ENCODE assay signal across 9 cellular contexts in the genomic region with DNA sequence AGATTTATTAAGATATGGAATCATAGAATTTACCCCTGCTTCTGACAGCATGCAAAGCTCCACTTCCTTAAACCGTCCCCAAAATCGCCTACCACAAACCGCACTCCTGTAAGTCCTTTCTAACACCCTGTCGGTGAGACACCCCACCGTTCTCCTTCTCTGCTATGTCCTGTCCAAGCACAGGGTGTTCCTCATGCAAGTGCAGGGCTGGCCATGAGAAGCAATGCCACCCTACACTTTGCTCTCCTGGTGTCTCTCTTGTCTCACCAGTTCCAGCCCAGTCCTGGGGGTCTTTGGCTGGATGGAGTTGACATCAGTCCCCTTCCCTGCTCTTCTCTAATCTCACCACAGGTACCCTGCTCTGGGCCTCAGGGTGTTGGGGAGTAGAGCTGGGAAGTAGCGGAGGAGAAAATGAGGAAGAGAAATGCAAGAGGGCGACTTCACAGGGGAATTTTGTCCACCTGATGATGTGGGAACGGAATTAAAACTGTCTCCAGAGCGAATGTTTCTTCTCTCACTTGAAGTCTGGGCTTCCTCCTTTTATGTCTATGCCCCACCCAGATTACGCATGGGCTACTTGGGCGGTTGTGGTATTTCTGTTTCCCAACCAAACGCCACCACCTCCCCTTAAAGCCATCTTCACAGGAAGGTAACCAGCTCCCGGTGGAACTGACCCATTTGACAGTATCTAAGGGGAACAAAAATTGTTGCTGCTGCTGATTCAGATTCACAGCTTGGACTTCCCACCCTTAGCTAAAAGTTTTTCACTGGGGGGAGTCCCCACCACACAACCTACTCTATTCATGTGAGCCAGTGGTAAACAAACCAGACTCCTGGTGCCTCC. TPM values are rescaled to one million over a fixed set of nuclear protein-coding genes. Genes with fewer than 3 reads are reported as not detected.
DNase-seq lines count a peak whose midpoint lies in the region; ATAC-seq and TF ChIP-seq lines count a peak whose summit lies in the region.
"Had no signal": no experiment of that assay in that cellular context is flagged by ENCODE, and none has a peak within 500 bp of the region (broad histone marks: within the 10 kb centered on the region; RNA-seq: fewer than 3 reads in every experiment).

No MANE protein-coding gene starts in this region.

- TF ChIP-seq CTCF in brain microvascular endothelial cell (IDR thresholded peaks at IDR 0.05; ENCODE audit: low read depth, low read length, missing control alignments) = no peak
- TF ChIP-seq CTCF in breast epithelium (IDR thresholded peaks at IDR 0.05) = no peak

- TF ChIP-seq POLR2A in breast epithelium (IDR thresholded peaks at IDR 0.05) = no peak

- DNase-seq in NOMO-1 treated with dmso at 0.1 percent for 144 hours (lab: John Stamatoyannopoulos, UW; ENCODE audit: unreplicated experiment) (peak; percentile 98), naive B cell (peak; percentile 53), T-helper 9 cell (no peak), brain microvascular endothelial cell (no peak), breast epithelium (ENCODE audit: low spot score in 2 of 2) (no peak)
- DNase-seq in stimulated activated CD4-positive, alpha-beta T cell treated with anti-CD3 and anti-CD28 coated beads, Interleukin-12 subunit alpha, Interleukin-12 subunit beta, amount 100 ng/mL, for 4 hours = no peak

- no peaks in the 10 kb centered on the region for H3K36me3 Mint-ChIP-seq in naive B cell

- peak overlapping the region; percentile 23 to 86 (median 78) for H3K27ac Mint-ChIP-seq in naive B cell

- no peaks in the 10 kb centered on the region for H3K9me3 ChIP-seq in breast epithelium

- H3K4me1 ChIP-seq in breast epithelium = no peaks in the 10 kb centered on the region

- no peaks in the 10 kb centered on the region for H3K27me3 Mint-ChIP-seq in naive B cell

- no peak overlapping the region for H3K4me3 ChIP-seq in brain microvascular endothelial cell (ENCODE audit: low read depth, low read length)
- H3K4me3 ChIP-seq in breast epithelium = no peak overlapping the region

- peak; percentile 68 for ATAC-seq in GM18870 (IDR thresholded peaks at IDR 0.05; ENCODE audit: unreplicated experiment)
- peak; percentile 53 for ATAC-seq in HG02623 (IDR thresholded peaks at IDR 0.05; ENCODE audit: unreplicated experiment)
- ATAC-seq in naive B cell (ENCODE audit: low read depth in 2 of 2) = peak; percentile 85 to 87

- no peaks in the 10 kb centered on the region for H3K9me3 Mint-ChIP-seq in naive B cell

- H3K27ac ChIP-seq in brain microvascular endothelial cell (no peak overlapping the region), breast epithelium (no peak overlapping the region)

- H3K36me3 ChIP-seq in brain microvascular endothelial cell (replicated peaks) (no peaks in the 10 kb centered on the region), breast epithelium (no peaks in the 10 kb centered on the region)

- H3K27me3 ChIP-seq in brain microvascular endothelial cell (replicated peaks) = no peaks in the 10 kb centered on the region
- H3K27me3 ChIP-seq in breast epithelium = no peaks in the 10 kb centered on the region

- in situ Hi-C loops in brain microvascular endothelial cell (cut with HindIII; ENCODE audit: low pct_ligation_motif_present, low sequenced_read_pairs) = no loop called here

- H3K4me3 Mint-ChIP-seq in naive B cell = peak overlapping the region; percentile 65 to 90 (median 84)

- intact Hi-C loops in breast epithelium (cut with DNase I; ENCODE audit: low total_unique reads) = no loop called here

- H3K4me1 Mint-ChIP-seq in naive B cell = peaks cover 22 to 29% (median 27%) of the 10 kb centered on the region in 3 donors

RNA-seq across cellular contexts. Expression of gene CASR, which starts 49.9 kb away (rescaled TPM):
- polyA plus RNA-seq in naive B cell (ENCODE audit: low read depth in 6 of 6) = not detected
- total RNA-seq in breast epithelium = not detected
- total RNA-seq: M059J had no signal

Comparison
In these comparisons a context has a peak if more than half of its experiments do, and no peak if none do; other contexts are left out.
1. DNase-seq: peak in NOMO-1 treated with dmso at 0.1 percent for 144 hours (single experiment) and naive B cell (single experiment); none in T-helper 9 cell (single experiment), stimulated activated CD4-positive, alpha-beta T cell treated with anti-CD3 and anti-CD28 coated beads, Interleukin-12 subunit alpha, Interleukin-12 subunit beta, amount 100 ng/mL, for 4 hours (single experiment), brain microvascular endothelial cell (single experiment) and breast epithelium (0 of 2).
2. Peak in every context shown above with its lines, with median percentiles within 50 percentile points of each other: ATAC-seq.